ENCODE assay signal across 22 cellular contexts in genomic region chr9:121118266-121118665, GRCh38.
"Had no signal": no experiment of that assay in that cellular context is flagged by ENCODE, and none has a peak within 500 bp of the region (broad histone marks: within the 10 kb centered on the region; RNA-seq: fewer than 3 reads in every experiment).

No MANE protein-coding gene starts in this region.

- H3K9me3 Mint-ChIP-seq: effector memory CD8-positive, alpha-beta T cell; immature natural killer cell; nephron; stimulated activated effector memory CD8-positive, alpha-beta T cell treated with anti-CD3 and anti-CD28 coated beads, Interleukin-12 subunit alpha, Interleukin-12 subunit beta, amount 100 ng/mL, for 72 hours; stimulated activated naive CD8-positive, alpha-beta T cell treated with anti-CD3 and anti-CD28 coated beads, Interleukin-15, Interleukin-2, amounts not matched to agents 100 ng/mL and 50 ng/mL, for 24 hours had no signal

- ATAC-seq: effector memory CD8-positive, alpha-beta T cell; lower lobe of right lung; pancreas; right cardiac atrium; stimulated activated effector memory CD8-positive, alpha-beta T cell treated with anti-CD3 and anti-CD28 coated beads, Interleukin-12 subunit alpha, Interleukin-12 subunit beta, amount 100 ng/mL, for 72 hours had no signal

- DNase-seq: cortex of kidney; effector memory CD8-positive, alpha-beta T cell; esophagus squamous epithelium; foreskin fibroblast; immature natural killer cell; left ventricle myocardium inferior; lower lobe of right lung; mesenchymal stem cell; midbrain; occipital lobe; pancreas; right cardiac atrium; small intestine; stimulated activated CD4-positive, alpha-beta T cell treated with anti-CD3 and anti-CD28 coated beads, Interleukin-4, amount 100 ng/mL, for 1 hour; stimulated activated CD8-positive, alpha-beta memory T cell treated with anti-CD3 and anti-CD28 coated beads, Interleukin-4, amount 100 ng/mL, for 48 hours; tibial artery; uterus had no signal

- H3K27ac ChIP-seq: esophagus squamous epithelium, left ventricle myocardium inferior, lower lobe of right lung, pancreas, tibial artery, upper lobe of left lung, uterus had no signal

- H3K36me3 ChIP-seq: left ventricle myocardium inferior, pancreas, uterus had no signal

- H3K4me3 ChIP-seq: esophagus squamous epithelium, left ventricle myocardium inferior, lower lobe of right lung, pancreas, tibial artery, upper lobe of left lung, uterus had no signal

- H3K27me3 Mint-ChIP-seq: effector memory CD8-positive, alpha-beta T cell; progenitor cell of endocrine pancreas; stimulated activated naive CD8-positive, alpha-beta T cell treated with anti-CD3 and anti-CD28 coated beads, Interleukin-15, Interleukin-2, amounts not matched to agents 100 ng/mL and 50 ng/mL, for 24 hours had no signal

- H3K9me3 ChIP-seq: esophagus squamous epithelium, left ventricle myocardium inferior, lower lobe of right lung, pancreas, tibial artery, upper lobe of left lung, uterus had no signal

- H3K27ac Mint-ChIP-seq: effector memory CD8-positive, alpha-beta T cell; nephron; progenitor cell of endocrine pancreas; stimulated activated effector memory CD8-positive, alpha-beta T cell treated with anti-CD3 and anti-CD28 coated beads, Interleukin-12 subunit alpha, Interleukin-12 subunit beta, amount 100 ng/mL, for 72 hours; stimulated activated naive CD8-positive, alpha-beta T cell treated with anti-CD3 and anti-CD28 coated beads, Interleukin-15, Interleukin-2, amounts not matched to agents 100 ng/mL and 50 ng/mL, for 24 hours had no signal

- H3K4me3 Mint-ChIP-seq: effector memory CD8-positive, alpha-beta T cell; immature natural killer cell; nephron; stimulated activated effector memory CD8-positive, alpha-beta T cell treated with anti-CD3 and anti-CD28 coated beads, Interleukin-12 subunit alpha, Interleukin-12 subunit beta, amount 100 ng/mL, for 72 hours; stimulated activated naive CD8-positive, alpha-beta T cell treated with anti-CD3 and anti-CD28 coated beads, Interleukin-15, Interleukin-2, amounts not matched to agents 100 ng/mL and 50 ng/mL, for 24 hours had no signal

- H3K27me3 ChIP-seq: esophagus squamous epithelium, pancreas, tibial artery, upper lobe of left lung, uterus had no signal

- H3K4me1 ChIP-seq: uterus had no signal
